19 cellular contexts compared by ENCODE assay signal in genomic region chr20:38829296-38829875, GRCh38. TPM values are rescaled to one million over a fixed set of nuclear protein-coding genes. Genes with fewer than 3 reads are reported as not detected.
DNase-seq lines count a peak whose midpoint lies in the region; ATAC-seq and TF ChIP-seq lines count a peak whose summit lies in the region.
"Had no signal": no experiment of that assay in that cellular context is flagged by ENCODE, and none has a peak within 500 bp of the region (broad histone marks: within the 10 kb centered on the region; RNA-seq: fewer than 3 reads in every experiment).

No MANE protein-coding gene starts in this region.

- H3K4me3 ChIP-seq in CD8-positive, alpha-beta memory T cell (ENCODE audit: low read length): no peak overlapping the region
- H3K4me3 ChIP-seq: heart left ventricle, sigmoid colon, tibial artery had no signal

- H3K4me1 ChIP-seq in CD8-positive, alpha-beta memory T cell (ENCODE audit: insufficient read depth, low read length): peaks cover 59% of the 10 kb centered on the region
- H3K4me1 ChIP-seq: sigmoid colon, tibial artery had no signal

- CTCF ChIA-PET in activated CD4-positive, alpha-beta T cell treated with anti-CD3 and anti-CD28 coated beads for 36 hours (lab: Charles Lee): interaction anchor here (1.5 kb wide), 1 partner anchor 39 kb away, joined by 3 read pairs; no protein-coding TSS in a partner anchor
- CTCF ChIA-PET in CD8-positive, alpha-beta memory T cell (lab: Charles Lee): interaction anchor here (1.6 kb wide), 1 partner anchor 11 kb away, joined by 3 read pairs; no protein-coding TSS in a partner anchor

- peaks cover 4% of the 10 kb centered on the region for H3K36me3 ChIP-seq in CD8-positive, alpha-beta memory T cell (ENCODE audit: insufficient read depth, low read length)
- H3K36me3 ChIP-seq: neutrophil, sigmoid colon, tibial artery had no signal

- no peak for TF ChIP-seq CTCF in natural killer cell (IDR thresholded peaks at IDR 0.05)

- H3K9me3 Mint-ChIP-seq in activated CD4-positive, alpha-beta T cell treated with anti-CD3 and anti-CD28 coated beads for 36 hours (ENCODE audit: low read depth): no peaks in the 10 kb centered on the region
- H3K9me3 Mint-ChIP-seq in CD8-positive, alpha-beta memory T cell: no peaks in the 10 kb centered on the region
- no peaks in the 10 kb centered on the region for H3K9me3 Mint-ChIP-seq in natural killer cell
- H3K9me3 Mint-ChIP-seq: dendritic cell treated with granulocyte-macrophage colony-stimulating factor and Interleukin-4, amounts not matched to agents 40 ng/mL and 50 ng/mL, for 4 days had no signal

- H3K27ac Mint-ChIP-seq in activated CD4-positive, alpha-beta T cell treated with anti-CD3 and anti-CD28 coated beads for 36 hours: peak overlapping the region; percentile 91
- peak overlapping the region; percentile 0 to 90 (median 76) for H3K27ac Mint-ChIP-seq in CD8-positive, alpha-beta memory T cell
- H3K27ac Mint-ChIP-seq in natural killer cell: peak overlapping the region; percentile 69 to 70
- H3K27ac Mint-ChIP-seq: dendritic cell treated with granulocyte-macrophage colony-stimulating factor and Interleukin-4, amounts not matched to agents 40 ng/mL and 50 ng/mL, for 4 days had no signal

- no peak for ATAC-seq in activated CD4-positive, alpha-beta T cell treated with anti-CD3 and anti-CD28 coated beads for 36 hours
- ATAC-seq in natural killer cell: no peak

- intact Hi-C loops in activated CD4-positive, alpha-beta T cell treated with anti-CD3 and anti-CD28 coated beads for 36 hours (cut with DNase I, micrococcal nuclease): no loop called here
- intact Hi-C loops in natural killer cell (cut with micrococcal nuclease): no loop called here

- POLR2A ChIA-PET in activated CD4-positive, alpha-beta T cell treated with anti-CD3 and anti-CD28 coated beads for 36 hours (lab: Charles Lee): no interaction called here
- POLR2A ChIA-PET in CD8-positive, alpha-beta memory T cell (lab: Charles Lee): no interaction called here

- no peaks in the 10 kb centered on the region for H3K27me3 Mint-ChIP-seq in activated CD4-positive, alpha-beta T cell treated with anti-CD3 and anti-CD28 coated beads for 36 hours
- H3K27me3 Mint-ChIP-seq in CD8-positive, alpha-beta memory T cell: no peaks in the 10 kb centered on the region
- no peaks in the 10 kb centered on the region for H3K27me3 Mint-ChIP-seq in natural killer cell (ENCODE audit: low read depth in 2 of 2)
- H3K27me3 Mint-ChIP-seq: dendritic cell treated with granulocyte-macrophage colony-stimulating factor and Interleukin-4, amounts not matched to agents 40 ng/mL and 50 ng/mL, for 4 days had no signal

- H3K27me3 ChIP-seq in CD8-positive, alpha-beta memory T cell (ENCODE audit: insufficient read depth, low read length, poor library complexity, severe bottlenecking): no peaks in the 10 kb centered on the region
- H3K27me3 ChIP-seq: neutrophil had no signal

- no peaks in the 10 kb centered on the region for H3K9me3 ChIP-seq in CD8-positive, alpha-beta memory T cell (ENCODE audit: low read length)
- H3K9me3 ChIP-seq: heart left ventricle, neutrophil, sigmoid colon, tibial artery had no signal

- H3K36me3 Mint-ChIP-seq in activated CD4-positive, alpha-beta T cell treated with anti-CD3 and anti-CD28 coated beads for 36 hours (ENCODE audit: low read depth): peaks cover 78% of the 10 kb centered on the region
- peaks cover 0 to 87% (median 18%) of the 10 kb centered on the region in 3 donors for H3K36me3 Mint-ChIP-seq in CD8-positive, alpha-beta memory T cell
- no peaks in the 10 kb centered on the region for H3K36me3 Mint-ChIP-seq in natural killer cell

- no peak for DNase-seq in activated CD4-positive, alpha-beta T cell treated with anti-CD3 and anti-CD28 coated beads for 36 hours
- DNase-seq in activated CD4-positive, alpha-beta T cell treated with anti-CD3 and anti-CD28 coated beads for 4 hours: no peak
- no peak for DNase-seq in CD8-positive, alpha-beta memory T cell
- DNase-seq in natural killer cell (no peak), UCSD-AML1 (lab: John Stamatoyannopoulos, UW; ENCODE audit: unreplicated experiment) (no peak), NCI-H446 treated with DMSO at 0.1 percent for 48 hours (lab: John Stamatoyannopoulos, UW) (no peak)
- DNase-seq in stimulated activated CD4-positive, alpha-beta T cell treated with anti-CD3 and anti-CD28 coated beads, Interleukin-2, amount 100 ng/mL, for 48 hours: no peak
- DNase-seq: activated CD4-positive, CD25-positive, alpha-beta regulatory T cell; DND-41; heart left ventricle; NCI-H2171 treated with DMSO at 0.1 percent for 48 hours; sigmoid colon; tibial artery had no signal

- H3K4me1 Mint-ChIP-seq in activated CD4-positive, alpha-beta T cell treated with anti-CD3 and anti-CD28 coated beads for 36 hours: peaks cover 98% of the 10 kb centered on the region
- H3K4me1 Mint-ChIP-seq in CD8-positive, alpha-beta memory T cell: peaks cover 78 to 100% (median 94%) of the 10 kb centered on the region in 3 donors
- peaks cover 70 to 75% of the 10 kb centered on the region in 2 donors for H3K4me1 Mint-ChIP-seq in natural killer cell

- no peak overlapping the region for H3K4me3 Mint-ChIP-seq in activated CD4-positive, alpha-beta T cell treated with anti-CD3 and anti-CD28 coated beads for 36 hours
- peak overlapping the region in 2 of 7 donors; percentile 20 to 36 for H3K4me3 Mint-ChIP-seq in CD8-positive, alpha-beta memory T cell
- no peak overlapping the region for H3K4me3 Mint-ChIP-seq in natural killer cell
- H3K4me3 Mint-ChIP-seq: dendritic cell treated with granulocyte-macrophage colony-stimulating factor and Interleukin-4, amounts not matched to agents 40 ng/mL and 50 ng/mL, for 4 days had no signal

- H3K27ac ChIP-seq in CD8-positive, alpha-beta memory T cell (ENCODE audit: low read depth, low read length): no peak overlapping the region
- H3K27ac ChIP-seq in angular gyrus (ENCODE audit: low read depth, low read length): peak overlapping the region; percentile 7
- H3K27ac ChIP-seq: C4-2B, neutrophil, RWPE1, tibial artery had no signal

RNA-seq across cellular contexts. Expression of gene PPP1R16B, which starts 23.9 kb away (rescaled TPM):
- 10 to 100 TPM; 78.8 to 84.0 TPM for total RNA-seq in activated CD4-positive, alpha-beta T cell treated with anti-CD3 and anti-CD28 coated beads for 36 hours
- total RNA-seq in CD8-positive, alpha-beta memory T cell: 100 to 1,000 TPM; 167 to 171 TPM
- polyA plus RNA-seq in CD8-positive, alpha-beta memory T cell: 40.2 TPM
- total RNA-seq in natural killer cell: 10 to 100 TPM; 52.0 to 62.3 (median 53.7) TPM
- polyA plus RNA-seq: keratinocyte had no signal
